9 cellular contexts compared by ENCODE assay signal in the genomic region with DNA sequence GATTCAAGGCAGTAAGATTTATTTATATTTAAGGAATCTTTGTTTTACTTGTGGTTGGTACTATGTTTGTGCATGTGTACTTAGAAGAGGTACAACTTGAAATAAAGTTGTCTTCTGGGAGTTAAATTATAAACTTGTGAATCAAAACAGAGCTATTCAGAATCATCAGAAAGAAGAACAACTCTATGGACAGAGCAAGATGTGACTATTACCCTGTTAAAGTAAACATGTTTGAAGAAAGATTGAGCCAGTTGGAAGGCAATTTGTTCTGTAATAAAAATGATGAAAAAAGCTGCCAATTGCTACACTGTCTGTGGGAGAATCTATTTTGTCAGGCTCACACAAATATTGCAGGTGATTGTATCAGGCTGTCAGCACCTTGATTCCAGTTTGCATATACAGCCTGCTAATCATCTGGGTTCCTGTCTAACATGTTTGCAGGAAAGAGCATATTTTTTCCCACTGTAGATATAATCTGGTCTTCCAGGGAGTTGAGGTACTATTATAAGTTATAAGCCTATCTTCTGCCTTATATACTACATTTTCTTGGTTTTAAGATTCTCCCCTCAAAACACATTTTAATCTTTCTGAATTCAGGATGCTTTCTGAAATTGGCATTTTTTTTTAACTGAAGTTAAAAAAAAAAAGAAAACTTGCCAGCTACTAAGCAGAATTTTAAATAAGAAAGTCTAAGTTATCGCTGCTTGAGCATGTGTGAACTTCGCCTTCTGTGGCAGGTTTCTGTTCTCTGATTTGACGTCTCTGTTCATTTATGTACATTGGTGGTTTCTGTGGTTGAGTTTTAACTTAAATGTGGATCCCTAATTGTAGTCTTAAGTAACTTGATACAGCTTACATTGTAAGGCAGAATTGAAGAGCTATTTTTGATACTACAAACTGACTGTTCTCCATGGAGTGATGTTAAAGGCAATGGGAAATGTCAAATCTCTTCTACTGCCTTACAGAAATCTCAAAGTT. TPM values are rescaled to one million over a fixed set of nuclear protein-coding genes. Genes with fewer than 3 reads are reported as not detected.
DNase-seq lines count a peak whose midpoint lies in the region; ATAC-seq and TF ChIP-seq lines count a peak whose summit lies in the region.
"Had no signal": no experiment of that assay in that cellular context is flagged by ENCODE, and none has a peak within 500 bp of the region (broad histone marks: within the 10 kb centered on the region; RNA-seq: fewer than 3 reads in every experiment).

No MANE protein-coding gene starts in this region.

- H2AFZ ChIP-seq in osteoblast (ENCODE audit: low read length), result no peak overlapping the region
- H2AFZ ChIP-seq: parathyroid adenoma had no signal

- DNase-seq in GM19240 (ENCODE audit: insufficient read length, low spot score), result peak; percentile 5
- peak; percentile 58 for DNase-seq in SW480 (ENCODE audit: low spot score)
- no peak for DNase-seq in stimulated activated effector memory CD8-positive, alpha-beta T cell treated with anti-CD3 and anti-CD28 coated beads, Interleukin-12 subunit alpha, Interleukin-12 subunit beta, amount 100 ng/mL, for 72 hours (ENCODE audit: low spot score in 2 of 2)
- DNase-seq in cardiac septum (ENCODE audit: low spot score), result no peak
- no peak for DNase-seq in osteoblast (ENCODE audit: insufficient read length, low spot score, missing footprints)
- no peak for DNase-seq in stimulated activated CD8-positive, alpha-beta memory T cell treated with anti-CD3 and anti-CD28 coated beads, Interleukin-4, amount 100 ng/mL, for 48 hours

- H4K20me1 ChIP-seq in BLaER1, result peaks cover 97% of the 10 kb centered on the region
- H4K20me1 ChIP-seq in osteoblast (ENCODE audit: insufficient read depth, low read length), result no peaks in the 10 kb centered on the region

- peaks cover 23% of the 10 kb centered on the region for H3K4me1 ChIP-seq in BLaER1
- peaks cover 4% of the 10 kb centered on the region for H3K4me1 ChIP-seq in osteoblast (ENCODE audit: insufficient read depth, low read length)

- H3K4me1 Mint-ChIP-seq in stimulated activated effector memory CD8-positive, alpha-beta T cell treated with anti-CD3 and anti-CD28 coated beads, Interleukin-12 subunit alpha, Interleukin-12 subunit beta, amount 100 ng/mL, for 72 hours, result peaks cover 57% of the 10 kb centered on the region

- peak overlapping the region; percentile 53 for H3K4me3 Mint-ChIP-seq in stimulated activated effector memory CD8-positive, alpha-beta T cell treated with anti-CD3 and anti-CD28 coated beads, Interleukin-12 subunit alpha, Interleukin-12 subunit beta, amount 100 ng/mL, for 72 hours

- H3K9me3 ChIP-seq in BLaER1, result peaks cover 18% of the 10 kb centered on the region
- H3K9me3 ChIP-seq in osteoblast (ENCODE audit: low read depth, low read length), result no peaks in the 10 kb centered on the region

- peak overlapping the region; percentile 58 for H3K4me2 ChIP-seq in BLaER1
- no peak overlapping the region for H3K4me2 ChIP-seq in osteoblast (ENCODE audit: insufficient read depth, low read length)

- H3K36me3 ChIP-seq in BLaER1, result peaks cover 22% of the 10 kb centered on the region
- H3K36me3 ChIP-seq in osteoblast (ENCODE audit: insufficient read depth, low read length), result no peaks in the 10 kb centered on the region

- H3K27me3 ChIP-seq in BLaER1 (no peaks in the 10 kb centered on the region), osteoblast (ENCODE audit: insufficient read depth, low read length) (no peaks in the 10 kb centered on the region)

- H3K27ac ChIP-seq in BLaER1 (no peak overlapping the region), osteoblast (ENCODE audit: low read depth, low read length) (no peak overlapping the region)
- H3K27ac ChIP-seq: parathyroid adenoma had no signal

- H3K79me2 ChIP-seq in osteoblast (ENCODE audit: insufficient read depth, low read length), result no peaks in the 10 kb centered on the region

- no peaks in the 10 kb centered on the region for H3K36me3 Mint-ChIP-seq in stimulated activated effector memory CD8-positive, alpha-beta T cell treated with anti-CD3 and anti-CD28 coated beads, Interleukin-12 subunit alpha, Interleukin-12 subunit beta, amount 100 ng/mL, for 72 hours

- TF ChIP-seq CTCF in osteoblast (IDR thresholded peaks at IDR 0.05; ENCODE audit: extremely low read depth, low read depth, low read length), result no peak

- H3K27ac Mint-ChIP-seq in stimulated activated effector memory CD8-positive, alpha-beta T cell treated with anti-CD3 and anti-CD28 coated beads, Interleukin-12 subunit alpha, Interleukin-12 subunit beta, amount 100 ng/mL, for 72 hours, result peak overlapping the region; percentile 24

- no peak overlapping the region for H3K9ac ChIP-seq in BLaER1
- H3K9ac ChIP-seq: parathyroid adenoma had no signal

- intact Hi-C loops in cardiac septum (cut with DNase I), result no loop called here

- no peak overlapping the region for H3K4me3 ChIP-seq in BLaER1
- H3K4me3 ChIP-seq in osteoblast (ENCODE audit: insufficient read depth, low read length), result no peak overlapping the region

- H3K9me3 Mint-ChIP-seq in stimulated activated effector memory CD8-positive, alpha-beta T cell treated with anti-CD3 and anti-CD28 coated beads, Interleukin-12 subunit alpha, Interleukin-12 subunit beta, amount 100 ng/mL, for 72 hours, result peaks cover 3% of the 10 kb centered on the region

- ATAC-seq in HG03139 (IDR thresholded peaks at IDR 0.05; ENCODE audit: unreplicated experiment), result peak; percentile 85
- ATAC-seq in stimulated activated effector memory CD8-positive, alpha-beta T cell treated with anti-CD3 and anti-CD28 coated beads, Interleukin-12 subunit alpha, Interleukin-12 subunit beta, amount 100 ng/mL, for 72 hours, result peak; percentile 98

RNA-seq across cellular contexts. Expression of gene ZNRF2, which starts 46.0 kb away (rescaled TPM):
- 11.7 TPM for total RNA-seq in cardiac septum
- total RNA-seq in osteoblast, result 12.1 and 12.7 TPM in 2 replicates

Comparison
In these comparisons a context has a peak if more than half of its experiments do, and no peak if none do; other contexts are left out.
1. DNase-seq: peak in GM19240 (single experiment) and SW480 (single experiment); none in stimulated activated effector memory CD8-positive, alpha-beta T cell treated with anti-CD3 and anti-CD28 coated beads, Interleukin-12 subunit alpha, Interleukin-12 subunit beta, amount 100 ng/mL, for 72 hours (0 of 2), cardiac septum (single experiment), osteoblast (single experiment) and stimulated activated CD8-positive, alpha-beta memory T cell treated with anti-CD3 and anti-CD28 coated beads, Interleukin-4, amount 100 ng/mL, for 48 hours (single experiment).